Comparison of ENCODE assay signal across 1 cellular context in the genomic region with DNA sequence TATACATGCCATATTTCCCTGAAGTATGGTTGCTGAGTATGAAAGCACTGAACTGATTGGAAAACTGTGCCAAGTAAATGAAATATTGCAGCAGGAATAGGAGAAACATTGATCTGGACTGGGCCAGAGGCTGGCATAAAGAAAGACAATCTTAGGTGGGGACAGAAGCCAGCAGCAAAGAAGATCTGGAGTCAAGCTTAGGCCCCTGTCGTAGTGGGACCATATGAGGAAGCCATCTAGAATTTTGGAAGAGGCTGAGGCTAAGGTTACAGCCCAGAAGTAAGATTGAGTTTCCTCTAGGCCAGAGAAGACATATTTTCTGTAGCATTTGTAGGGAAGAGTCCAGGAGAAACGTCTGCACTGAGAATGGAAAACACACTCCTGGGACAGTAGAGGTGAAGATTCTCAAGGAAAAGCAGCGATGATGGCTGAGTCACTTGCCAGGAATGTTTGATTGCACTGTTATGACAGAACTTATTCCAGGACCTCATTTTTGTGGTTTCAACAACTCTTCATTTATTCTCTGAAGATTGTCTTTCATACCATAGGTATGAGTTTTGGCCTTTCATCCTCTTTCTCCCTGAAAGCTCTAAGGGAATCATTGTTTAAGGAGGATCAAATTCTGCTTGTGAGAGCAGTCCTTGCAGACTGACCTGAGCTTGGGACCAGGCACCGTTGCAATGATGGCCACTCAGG.
TF ChIP-seq lines count a peak whose summit lies in the region.

No MANE protein-coding gene starts in this region.

TF ChIP-seq in A549, 52 proteins besides CTCF, POLR2A, EP300 and RAD21 (continued from another document):
- TF ChIP-seq, protein P1, sequence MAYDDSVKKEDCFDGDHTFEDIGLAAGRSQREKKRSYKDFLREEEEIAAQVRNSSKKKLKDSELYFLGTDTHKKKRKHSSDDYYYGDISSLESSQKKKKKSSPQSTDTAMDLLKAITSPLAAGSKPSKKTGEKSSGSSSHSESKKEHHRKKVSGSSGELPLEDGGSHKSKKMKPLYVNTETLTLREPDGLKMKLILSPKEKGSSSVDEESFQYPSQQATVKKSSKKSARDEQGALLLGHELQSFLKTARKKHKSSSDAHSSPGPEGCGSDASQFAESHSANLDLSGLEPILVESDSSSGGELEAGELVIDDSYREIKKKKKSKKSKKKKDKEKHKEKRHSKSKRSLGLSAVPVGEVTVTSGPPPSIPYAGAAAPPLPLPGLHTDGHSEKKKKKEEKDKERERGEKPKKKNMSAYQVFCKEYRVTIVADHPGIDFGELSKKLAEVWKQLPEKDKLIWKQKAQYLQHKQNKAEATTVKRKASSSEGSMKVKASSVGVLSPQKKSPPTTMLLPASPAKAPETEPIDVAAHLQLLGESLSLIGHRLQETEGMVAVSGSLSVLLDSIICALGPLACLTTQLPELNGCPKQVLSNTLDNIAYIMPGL (CRISPR knock-in tag; IDR thresholded peaks at IDR 0.05; ENCODE audit: borderline replicate concordance), result no peak
- TF ChIP-seq FOXS1 (CRISPR knock-in tag; IDR thresholded peaks at IDR 0.05) (no peak), ZC3H11A (IDR thresholded peaks at IDR 0.05) (no peak), ZFP36 (IDR thresholded peaks at IDR 0.05; ENCODE audit: borderline replicate concordance, partially characterized antibody) (no peak), ESRRA (IDR thresholded peaks at IDR 0.05; ENCODE audit: borderline replicate concordance, low read length) (no peak), CHD4 (IDR thresholded peaks at IDR 0.05; ENCODE audit: borderline replicate concordance) (no peak), BHLHE40 (IDR thresholded peaks at IDR 0.05; ENCODE audit: low read depth, low read length) (no peak), MAZ (IDR thresholded peaks at IDR 0.05; ENCODE audit: borderline replicate concordance, low read depth, low read length) (no peak), GATA3 (IDR thresholded peaks at IDR 0.05; ENCODE audit: borderline replicate concordance) (peak; percentile 87), ZNF302 (CRISPR knock-in tag; IDR thresholded peaks at IDR 0.05) (no peak), NPAS2 (CRISPR knock-in tag; IDR thresholded peaks at IDR 0.05; ENCODE audit: borderline replicate concordance) (no peak), HES2 (IDR thresholded peaks at IDR 0.05) (0 out of 2 replicates have a peak, but pooled peaks have one; percentile 22), BCL3 (IDR thresholded peaks at IDR 0.05) (peak; percentile 61; the same call in 1 of the 3 replicates), HOXB13 (CRISPR knock-in tag; IDR thresholded peaks at IDR 0.05; ENCODE audit: low read depth) (no peak), CEBPB (IDR thresholded peaks at IDR 0.05) (peak; percentile 66 to 88; a peak in 3 of 4 replicates), RNF2 (IDR thresholded peaks at IDR 0.05; ENCODE audit: borderline replicate concordance, low read depth) (no peak), FOSB (CRISPR knock-in tag; IDR thresholded peaks at IDR 0.05) (no peak), HOXA7 (CRISPR knock-in tag; IDR thresholded peaks at IDR 0.05) (no peak), RCOR1 (IDR thresholded peaks at IDR 0.05; ENCODE audit: low read depth, low read length) (no peak), MAFK (IDR thresholded peaks at IDR 0.05; ENCODE audit: partially characterized antibody) (no peak), EHMT2 (IDR thresholded peaks at IDR 0.05; ENCODE audit: low read depth) (no peak), ZSCAN20 (CRISPR knock-in tag; IDR thresholded peaks at IDR 0.05) (no peak), MYC (IDR thresholded peaks at IDR 0.05; ENCODE audit: borderline replicate concordance, low read length) (no peak), HDAC2 (IDR thresholded peaks at IDR 0.05) (no peak), NR3C1 (IDR thresholded peaks at IDR 0.05) (no peak), HEYL (CRISPR knock-in tag; IDR thresholded peaks at IDR 0.05) (no peak), EHF (CRISPR knock-in tag; IDR thresholded peaks at IDR 0.05) (no peak)
- TF ChIP-seq, protein P2, sequence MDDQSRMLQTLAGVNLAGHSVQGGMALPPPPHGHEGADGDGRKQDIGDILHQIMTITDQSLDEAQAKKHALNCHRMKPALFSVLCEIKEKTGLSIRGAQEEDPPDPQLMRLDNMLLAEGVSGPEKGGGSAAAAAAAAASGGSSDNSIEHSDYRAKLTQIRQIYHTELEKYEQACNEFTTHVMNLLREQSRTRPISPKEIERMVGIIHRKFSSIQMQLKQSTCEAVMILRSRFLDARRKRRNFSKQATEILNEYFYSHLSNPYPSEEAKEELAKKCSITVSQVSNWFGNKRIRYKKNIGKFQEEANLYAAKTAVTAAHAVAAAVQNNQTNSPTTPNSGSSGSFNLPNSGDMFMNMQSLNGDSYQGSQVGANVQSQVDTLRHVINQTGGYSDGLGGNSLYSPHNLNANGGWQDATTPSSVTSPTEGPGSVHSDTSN (IDR thresholded peaks at IDR 0.05), result peak; percentile 49; the same call in 1 of the 2 replicates
- TF ChIP-seq, protein P3, sequence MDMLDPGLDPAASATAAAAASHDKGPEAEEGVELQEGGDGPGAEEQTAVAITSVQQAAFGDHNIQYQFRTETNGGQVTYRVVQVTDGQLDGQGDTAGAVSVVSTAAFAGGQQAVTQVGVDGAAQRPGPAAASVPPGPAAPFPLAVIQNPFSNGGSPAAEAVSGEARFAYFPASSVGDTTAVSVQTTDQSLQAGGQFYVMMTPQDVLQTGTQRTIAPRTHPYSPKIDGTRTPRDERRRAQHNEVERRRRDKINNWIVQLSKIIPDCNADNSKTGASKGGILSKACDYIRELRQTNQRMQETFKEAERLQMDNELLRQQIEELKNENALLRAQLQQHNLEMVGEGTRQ (IDR thresholded peaks at IDR 0.05), result no peak
- TF ChIP-seq, protein P4, sequence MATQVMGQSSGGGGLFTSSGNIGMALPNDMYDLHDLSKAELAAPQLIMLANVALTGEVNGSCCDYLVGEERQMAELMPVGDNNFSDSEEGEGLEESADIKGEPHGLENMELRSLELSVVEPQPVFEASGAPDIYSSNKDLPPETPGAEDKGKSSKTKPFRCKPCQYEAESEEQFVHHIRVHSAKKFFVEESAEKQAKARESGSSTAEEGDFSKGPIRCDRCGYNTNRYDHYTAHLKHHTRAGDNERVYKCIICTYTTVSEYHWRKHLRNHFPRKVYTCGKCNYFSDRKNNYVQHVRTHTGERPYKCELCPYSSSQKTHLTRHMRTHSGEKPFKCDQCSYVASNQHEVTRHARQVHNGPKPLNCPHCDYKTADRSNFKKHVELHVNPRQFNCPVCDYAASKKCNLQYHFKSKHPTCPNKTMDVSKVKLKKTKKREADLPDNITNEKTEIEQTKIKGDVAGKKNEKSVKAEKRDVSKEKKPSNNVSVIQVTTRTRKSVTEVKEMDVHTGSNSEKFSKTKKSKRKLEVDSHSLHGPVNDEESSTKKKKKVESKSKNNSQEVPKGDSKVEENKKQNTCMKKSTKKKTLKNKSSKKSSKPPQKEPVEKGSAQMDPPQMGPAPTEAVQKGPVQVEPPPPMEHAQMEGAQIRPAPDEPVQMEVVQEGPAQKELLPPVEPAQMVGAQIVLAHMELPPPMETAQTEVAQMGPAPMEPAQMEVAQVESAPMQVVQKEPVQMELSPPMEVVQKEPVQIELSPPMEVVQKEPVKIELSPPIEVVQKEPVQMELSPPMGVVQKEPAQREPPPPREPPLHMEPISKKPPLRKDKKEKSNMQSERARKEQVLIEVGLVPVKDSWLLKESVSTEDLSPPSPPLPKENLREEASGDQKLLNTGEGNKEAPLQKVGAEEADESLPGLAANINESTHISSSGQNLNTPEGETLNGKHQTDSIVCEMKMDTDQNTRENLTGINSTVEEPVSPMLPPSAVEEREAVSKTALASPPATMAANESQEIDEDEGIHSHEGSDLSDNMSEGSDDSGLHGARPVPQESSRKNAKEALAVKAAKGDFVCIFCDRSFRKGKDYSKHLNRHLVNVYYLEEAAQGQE (IDR thresholded peaks at IDR 0.05), result no peak
